ENCODE assay signal across 6 cellular contexts in the genomic region with DNA sequence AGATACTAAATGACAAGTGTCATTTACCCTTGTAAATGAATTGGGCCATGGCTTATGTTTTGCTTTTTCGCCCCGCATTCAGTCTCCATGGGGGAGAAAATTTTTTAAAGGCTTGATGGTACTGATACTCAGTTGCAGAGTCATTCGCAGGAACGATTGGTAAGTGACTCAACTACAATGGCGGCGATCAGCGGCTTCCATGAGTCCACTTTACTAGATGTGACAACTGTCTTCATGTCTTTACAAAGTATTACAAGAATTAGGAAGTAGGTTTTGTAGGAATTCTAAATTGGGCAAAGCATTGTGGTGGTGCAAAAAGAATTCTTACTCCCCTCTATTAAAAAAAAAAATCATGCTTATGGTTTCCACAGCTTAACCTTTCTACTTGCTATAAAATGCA.
"Had no signal": no experiment of that assay in that cellular context is flagged by ENCODE, and none has a peak within 500 bp of the region (broad histone marks: within the 10 kb centered on the region; RNA-seq: fewer than 3 reads in every experiment).

No MANE protein-coding gene starts in this region.

- H3K4me3 Mint-ChIP-seq: IgD-negative memory B cell had no signal

- H3K9ac ChIP-seq: KMS-11 had no signal

- H3K27me3 Mint-ChIP-seq: IgD-negative memory B cell had no signal

- FAIRE-seq: HepG2 had no signal

- H3K27ac ChIP-seq: HL-60, KMS-11 had no signal

- ATAC-seq: HepG2 had no signal

- H3K4me2 ChIP-seq: KMS-11 had no signal

- DNase-seq: IMR-90, KG1 had no signal
